In the genomic region with DNA sequence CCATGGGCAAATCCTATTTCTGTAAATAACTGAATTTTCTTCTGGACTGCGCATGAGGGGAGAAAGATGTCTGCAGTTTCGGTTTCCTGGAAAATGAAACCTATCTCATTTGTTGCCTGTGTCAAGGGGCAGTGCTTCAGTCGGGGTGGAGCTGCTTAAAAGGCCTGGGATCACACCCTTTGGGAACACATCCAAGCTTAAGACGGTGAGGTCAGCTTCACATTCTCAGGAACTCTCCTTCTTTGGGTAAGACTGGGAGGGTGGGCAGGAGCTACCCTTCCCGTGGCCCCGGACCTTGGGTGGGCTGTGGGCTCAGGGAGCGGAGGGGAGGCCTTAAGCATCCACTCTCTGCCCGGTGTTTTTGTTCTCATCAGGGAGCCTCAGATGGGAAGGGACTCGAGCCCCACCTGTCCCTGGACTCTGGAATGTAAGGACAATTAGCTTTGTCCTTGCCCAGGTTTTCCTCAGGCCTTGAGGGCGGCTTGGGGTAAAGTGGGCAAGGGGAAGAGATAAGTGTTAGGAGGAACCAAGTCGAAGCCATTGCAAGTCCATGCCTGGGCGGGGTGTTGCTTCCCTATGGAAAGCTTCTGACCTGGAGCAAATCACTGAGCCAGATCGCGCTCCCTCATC, we compare ENCODE assay signal across 1 cellular context.
A peak's percentile ranks its signal among the peaks of the same experiment; 100 is the strongest.
TF ChIP-seq lines count a peak whose summit lies in the region.

A gene (plus strand): TSS at position 185 of the 630 bp plus-strand sequence.

TF ChIP-seq in endothelial cell of umbilical vein, 7 proteins besides CTCF, POLR2A, EP300 and RAD21:
- no peak for TF ChIP-seq FOS (IDR thresholded peaks at IDR 0.05; ENCODE audit: borderline replicate concordance, insufficient read depth, low read length)
- TF ChIP-seq GATA2 (IDR thresholded peaks at IDR 0.05; ENCODE audit: insufficient read depth, insufficient read length, low read depth, low read length), result no peak
- peak; percentile 37 for TF ChIP-seq POLR2AphosphoS5 (IDR thresholded peaks at IDR 0.05; ENCODE audit: insufficient read depth, low read depth, low read length)
- TF ChIP-seq JUN (IDR thresholded peaks at IDR 0.05; ENCODE audit: borderline replicate concordance, insufficient read depth, insufficient read length, low read depth), result no peak
- TF ChIP-seq MYC (IDR thresholded peaks at IDR 0.05; ENCODE audit: low read depth, low read length), result no peak
- no peak for TF ChIP-seq EZH2 (IDR thresholded peaks at IDR 0.05; ENCODE audit: borderline replicate concordance, low read depth, low read length, severe bottlenecking)
- TF ChIP-seq, protein P1, sequence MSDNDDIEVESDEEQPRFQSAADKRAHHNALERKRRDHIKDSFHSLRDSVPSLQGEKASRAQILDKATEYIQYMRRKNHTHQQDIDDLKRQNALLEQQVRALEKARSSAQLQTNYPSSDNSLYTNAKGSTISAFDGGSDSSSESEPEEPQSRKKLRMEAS (IDR thresholded peaks at IDR 0.05; ENCODE audit: insufficient read depth, insufficient read length), result no peak
